14 cellular contexts compared by ENCODE assay signal in genomic region chr2:183032200-183032794, GRCh38. TPM values are rescaled to one million over a fixed set of nuclear protein-coding genes. Genes with fewer than 3 reads are reported as not detected.
DNase-seq lines count a peak whose midpoint lies in the region; ATAC-seq and TF ChIP-seq lines count a peak whose summit lies in the region.
"Had no signal": no experiment of that assay in that cellular context is flagged by ENCODE, and none has a peak within 500 bp of the region (broad histone marks: within the 10 kb centered on the region; RNA-seq: fewer than 3 reads in every experiment).

No MANE protein-coding gene starts in this region.

- ATAC-seq in gastrocnemius medialis (peak; percentile 31 to 63), GM21528 (IDR thresholded peaks at IDR 0.05; ENCODE audit: low FRiP score, unreplicated experiment) (no peak)
- ATAC-seq: activated CD4-positive, alpha-beta T cell treated with anti-CD3 and anti-CD28 coated beads for 36 hours had no signal

- TF ChIP-seq CTCF in HEK293 (tag by site-specific recombination; IDR thresholded peaks at IDR 0.05) (no peak), fibroblast of mammary gland (conservative IDR thresholded peaks at IDR 0.05; ENCODE audit: control insufficient read depth, insufficient read depth, low read depth, low read length) (no peak), gastrocnemius medialis (IDR thresholded peaks at IDR 0.05 in 4 of 5, conservative IDR thresholded peaks at IDR 0.05 in 1 of 5) (no peak)

- no peaks in the 10 kb centered on the region for H3K9me3 ChIP-seq in HEK293 (ENCODE audit: control insufficient read depth, insufficient read depth, low read depth, low read length)
- no peaks in the 10 kb centered on the region for H3K9me3 ChIP-seq in SK-N-MC (ENCODE audit: low read depth, low read length)
- no peaks in the 10 kb centered on the region for H3K9me3 ChIP-seq in gastrocnemius medialis
- no peaks in the 10 kb centered on the region for H3K9me3 ChIP-seq in SJCRH30 (replicated peaks)
- H3K9me3 ChIP-seq: adrenal gland had no signal

- H3K4me3 ChIP-seq in HEK293 (ENCODE audit: low read depth, low read length): no peak overlapping the region
- H3K4me3 ChIP-seq in SK-N-MC: peak overlapping the region; percentile 53
- H3K4me3 ChIP-seq in fibroblast of mammary gland (ENCODE audit: control insufficient read depth, low read depth, low read length): no peak overlapping the region
- H3K4me3 ChIP-seq in gastrocnemius medialis: no peak overlapping the region
- H3K4me3 ChIP-seq in SJCRH30: no peak overlapping the region
- H3K4me3 ChIP-seq: adrenal gland had no signal

- no peaks in the 10 kb centered on the region for H3K36me3 ChIP-seq in HEK293 (ENCODE audit: control insufficient read depth in 2 of 2, insufficient read depth in 1 of 2, low read length in 2 of 2)
- H3K36me3 ChIP-seq in SK-N-MC (ENCODE audit: insufficient read depth, low read length): no peaks in the 10 kb centered on the region; the same call in 1 of the 2 replicates
- H3K36me3 ChIP-seq in gastrocnemius medialis: no peaks in the 10 kb centered on the region
- peaks cover 5% of the 10 kb centered on the region; the same call in 1 of the 2 replicates for H3K36me3 ChIP-seq in SJCRH30
- H3K36me3 ChIP-seq: adrenal gland had no signal

- H3K27ac ChIP-seq in HEK293 (ENCODE audit: extremely low read depth, low read depth, low read length): no peak overlapping the region
- peak overlapping the region; percentile 83 for H3K27ac ChIP-seq in SK-N-MC
- H3K27ac ChIP-seq in gastrocnemius medialis: peak overlapping the region; percentile 66 to 98 (median 96)
- H3K27ac ChIP-seq in SJCRH30: no peak overlapping the region
- H3K27ac ChIP-seq: adrenal gland had no signal

- H3K27me3 ChIP-seq in gastrocnemius medialis (no peaks in the 10 kb centered on the region), SJCRH30 (no peaks in the 10 kb centered on the region)
- H3K27me3 ChIP-seq: adrenal gland had no signal

- CTCF ChIA-PET in HEK293 (lab: Yijun Ruan, JAX): interaction anchor here (0.6 to 1.1 kb wide), 2 partner anchors 9 to 40 kb away, joined by 3 read pairs; no protein-coding TSS in a partner anchor

- peak overlapping the region; percentile 60 for H3K9ac ChIP-seq in SK-N-MC (ENCODE audit: insufficient read length)

- peaks cover 11% of the 10 kb centered on the region; the same call in 1 of the 2 replicates for H3K4me1 ChIP-seq in HEK293 (ENCODE audit: control insufficient read depth, insufficient read depth, low read length)
- H3K4me1 ChIP-seq in gastrocnemius medialis: peaks cover 86 to 88% of the 10 kb centered on the region in 2 donors
- H3K4me1 ChIP-seq in SJCRH30: peaks cover 13% of the 10 kb centered on the region

- intact Hi-C loops in gastrocnemius medialis (cut with DNase I; ENCODE audit: low total_unique reads): loop anchor here (10.0 kb wide), 1 partner anchor 167 kb away; the partner anchor contains the start of gene FRZB

- in situ Hi-C loops in gastrocnemius medialis (cut with MboI; ENCODE audit: low sequenced_read_pairs in 4 of 4): no loop called here

- TF ChIP-seq POLR2A in gastrocnemius medialis (IDR thresholded peaks at IDR 0.05): no peak

- DNase-seq in SK-N-MC (ENCODE audit: low read depth, low spot score): no peak
- DNase-seq in fibroblast of mammary gland (ENCODE audit: low read depth): peak; percentile 59
- no peak for DNase-seq in gastrocnemius medialis
- DNase-seq in retina: no peak
- DNase-seq in SJCRH30: no peak
- DNase-seq: activated CD4-positive, alpha-beta T cell treated with anti-CD3 and anti-CD28 coated beads for 36 hours; activated T-cell treated with anti-CD3 and anti-CD28 coated beads, Interleukin-2, amount 50 U/mL, for 24 hours; adrenal gland; CD4-positive, alpha-beta memory T cell; GF-D8; kidney glomerular epithelial cell; NCI-H2081 had no signal

- POLR2A ChIA-PET in HEK293 (lab: Yijun Ruan, JAX): no interaction called here

TF ChIP-seq in HEK293, 187 proteins besides CTCF, POLR2A, EP300 and RAD21:
- TF ChIP-seq ZNF48 (tag by site-specific recombination; IDR thresholded peaks at IDR 0.05) (no peak), KLF8 (tag by site-specific recombination; IDR thresholded peaks at IDR 0.05) (no peak), ZBTB48 (tag by site-specific recombination; IDR thresholded peaks at IDR 0.05) (no peak), ZNF629 (tag by site-specific recombination; IDR thresholded peaks at IDR 0.05) (peak; percentile 60; the same call in 1 of the 2 replicates), ZNF157 (tag by site-specific recombination; IDR thresholded peaks at IDR 0.05) (no peak), ZNF18 (tag by site-specific recombination; IDR thresholded peaks at IDR 0.05) (peak; percentile 61)
- TF ChIP-seq, protein P1, sequence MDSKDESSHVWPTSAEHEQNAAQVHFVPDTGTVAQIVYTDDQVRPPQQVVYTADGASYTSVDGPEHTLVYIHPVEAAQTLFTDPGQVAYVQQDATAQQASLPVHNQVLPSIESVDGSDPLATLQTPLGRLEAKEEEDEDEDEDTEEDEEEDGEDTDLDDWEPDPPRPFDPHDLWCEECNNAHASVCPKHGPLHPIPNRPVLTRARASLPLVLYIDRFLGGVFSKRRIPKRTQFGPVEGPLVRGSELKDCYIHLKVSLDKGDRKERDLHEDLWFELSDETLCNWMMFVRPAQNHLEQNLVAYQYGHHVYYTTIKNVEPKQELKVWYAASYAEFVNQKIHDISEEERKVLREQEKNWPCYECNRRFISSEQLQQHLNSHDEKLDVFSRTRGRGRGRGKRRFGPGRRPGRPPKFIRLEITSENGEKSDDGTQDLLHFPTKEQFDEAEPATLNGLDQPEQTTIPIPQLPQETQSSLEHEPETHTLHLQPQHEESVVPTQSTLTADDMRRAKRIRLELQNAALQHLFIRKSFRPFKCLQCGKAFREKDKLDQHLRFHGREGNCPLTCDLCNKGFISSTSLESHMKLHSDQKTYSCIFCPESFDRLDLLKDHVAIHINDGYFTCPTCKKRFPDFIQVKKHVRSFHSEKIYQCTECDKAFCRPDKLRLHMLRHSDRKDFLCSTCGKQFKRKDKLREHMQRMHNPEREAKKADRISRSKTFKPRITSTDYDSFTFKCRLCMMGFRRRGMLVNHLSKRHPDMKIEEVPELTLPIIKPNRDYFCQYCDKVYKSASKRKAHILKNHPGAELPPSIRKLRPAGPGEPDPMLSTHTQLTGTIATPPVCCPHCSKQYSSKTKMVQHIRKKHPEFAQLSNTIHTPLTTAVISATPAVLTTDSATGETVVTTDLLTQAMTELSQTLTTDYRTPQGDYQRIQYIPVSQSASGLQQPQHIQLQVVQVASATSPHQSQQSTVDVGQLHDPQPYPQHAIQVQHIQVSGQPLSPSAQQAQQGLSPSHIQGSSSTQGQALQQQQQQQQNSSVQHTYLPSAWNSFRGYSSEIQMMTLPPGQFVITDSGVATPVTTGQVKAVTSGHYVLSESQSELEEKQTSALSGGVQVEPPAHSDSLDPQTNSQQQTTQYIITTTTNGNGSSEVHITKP (tag by site-specific recombination; IDR thresholded peaks at IDR 0.05): peak; percentile 85
- TF ChIP-seq, protein P2, sequence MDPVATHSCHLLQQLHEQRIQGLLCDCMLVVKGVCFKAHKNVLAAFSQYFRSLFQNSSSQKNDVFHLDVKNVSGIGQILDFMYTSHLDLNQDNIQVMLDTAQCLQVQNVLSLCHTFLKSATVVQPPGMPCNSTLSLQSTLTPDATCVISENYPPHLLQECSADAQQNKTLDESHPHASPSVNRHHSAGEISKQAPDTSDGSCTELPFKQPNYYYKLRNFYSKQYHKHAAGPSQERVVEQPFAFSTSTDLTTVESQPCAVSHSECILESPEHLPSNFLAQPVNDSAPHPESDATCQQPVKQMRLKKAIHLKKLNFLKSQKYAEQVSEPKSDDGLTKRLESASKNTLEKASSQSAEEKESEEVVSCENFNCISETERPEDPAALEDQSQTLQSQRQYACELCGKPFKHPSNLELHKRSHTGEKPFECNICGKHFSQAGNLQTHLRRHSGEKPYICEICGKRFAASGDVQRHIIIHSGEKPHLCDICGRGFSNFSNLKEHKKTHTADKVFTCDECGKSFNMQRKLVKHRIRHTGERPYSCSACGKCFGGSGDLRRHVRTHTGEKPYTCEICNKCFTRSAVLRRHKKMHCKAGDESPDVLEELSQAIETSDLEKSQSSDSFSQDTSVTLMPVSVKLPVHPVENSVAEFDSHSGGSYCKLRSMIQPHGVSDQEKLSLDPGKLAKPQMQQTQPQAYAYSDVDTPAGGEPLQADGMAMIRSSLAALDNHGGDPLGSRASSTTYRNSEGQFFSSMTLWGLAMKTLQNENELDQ (tag by site-specific recombination; IDR thresholded peaks at IDR 0.05; ENCODE audit: low read depth): no peak
- TF ChIP-seq, protein P3, sequence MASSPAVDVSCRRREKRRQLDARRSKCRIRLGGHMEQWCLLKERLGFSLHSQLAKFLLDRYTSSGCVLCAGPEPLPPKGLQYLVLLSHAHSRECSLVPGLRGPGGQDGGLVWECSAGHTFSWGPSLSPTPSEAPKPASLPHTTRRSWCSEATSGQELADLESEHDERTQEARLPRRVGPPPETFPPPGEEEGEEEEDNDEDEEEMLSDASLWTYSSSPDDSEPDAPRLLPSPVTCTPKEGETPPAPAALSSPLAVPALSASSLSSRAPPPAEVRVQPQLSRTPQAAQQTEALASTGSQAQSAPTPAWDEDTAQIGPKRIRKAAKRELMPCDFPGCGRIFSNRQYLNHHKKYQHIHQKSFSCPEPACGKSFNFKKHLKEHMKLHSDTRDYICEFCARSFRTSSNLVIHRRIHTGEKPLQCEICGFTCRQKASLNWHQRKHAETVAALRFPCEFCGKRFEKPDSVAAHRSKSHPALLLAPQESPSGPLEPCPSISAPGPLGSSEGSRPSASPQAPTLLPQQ (tag by site-specific recombination; IDR thresholded peaks at IDR 0.05): no peak

RNA-seq across cellular contexts. Expression of gene NCKAP1, which starts 6.0 kb away (rescaled TPM):
- 100 to 1,000 TPM; 152 to 303 (median 168) TPM for total RNA-seq in gastrocnemius medialis
- 108 and 118 TPM in 2 replicates for total RNA-seq in SJCRH30 (2014; rRNA removed; shearing (Covaris generic))

RNA-seq across cellular contexts. Expression of gene DUSP19, which starts 46.2 kb away (rescaled TPM):
- total RNA-seq in gastrocnemius medialis: 1 to 10 TPM in 3 of 4 donors, under 1 TPM in 1; 0.47 to 5.9 (median 2.1) TPM
- total RNA-seq in SJCRH30 (2014; rRNA removed; shearing (Covaris generic)): 3.4 and 3.9 TPM in 2 replicates

Comparison
In these comparisons a context has a peak if more than half of its experiments do, and no peak if none do; other contexts are left out.
1. H3K27ac ChIP-seq: peak in SK-N-MC (single experiment) and gastrocnemius medialis (4 of 4); none in HEK293 (single experiment) and SJCRH30 (single experiment).